10 cellular contexts compared by ENCODE assay signal in the genomic region with DNA sequence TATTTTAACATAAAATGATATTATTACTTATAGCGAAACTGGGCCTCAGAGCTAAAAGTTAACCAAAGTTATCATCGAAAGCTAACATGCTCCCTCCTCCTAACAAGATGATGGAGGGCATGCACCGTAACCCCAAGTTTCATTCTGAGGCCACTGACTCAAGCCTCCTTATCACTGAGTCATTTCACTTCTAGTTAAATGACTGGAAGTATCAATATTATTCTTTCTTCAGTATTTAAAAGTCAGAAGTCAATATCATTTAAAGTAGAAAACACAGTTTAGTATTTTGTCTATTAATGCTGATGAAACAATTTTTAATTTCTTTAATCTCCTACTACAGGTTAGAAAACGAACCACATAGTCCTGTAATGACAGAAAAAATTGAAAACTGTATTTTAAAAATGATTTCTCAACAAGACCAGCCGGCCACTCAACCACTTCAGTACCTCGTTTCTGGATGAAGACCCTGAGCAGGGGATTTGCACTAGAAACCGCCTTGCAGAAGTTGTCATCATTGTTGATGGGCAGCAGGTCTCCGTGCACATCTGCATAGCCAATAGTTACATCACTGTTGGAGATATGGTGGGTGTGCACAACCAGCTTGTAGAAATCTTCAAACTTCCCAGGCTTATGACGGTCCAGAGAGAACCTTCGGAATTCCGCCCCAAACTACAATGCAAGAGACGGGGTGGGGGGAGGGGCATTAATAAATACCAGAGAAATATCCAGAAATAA. TPM values are rescaled to one million over a fixed set of nuclear protein-coding genes. Genes with fewer than 3 reads are reported as not detected.
DNase-seq lines count a peak whose midpoint lies in the region; ATAC-seq, FAIRE-seq and TF ChIP-seq lines count a peak whose summit lies in the region.
"Had no signal": no experiment of that assay in that cellular context is flagged by ENCODE, and none has a peak within 500 bp of the region (broad histone marks: within the 10 kb centered on the region; RNA-seq: fewer than 3 reads in every experiment).

No MANE protein-coding gene starts in this region.

- no peak overlapping the region for H4K8ac ChIP-seq in neuronal stem cell (ENCODE audit: low read depth, low read length)

- no peak overlapping the region for H2BK5ac ChIP-seq in neuronal stem cell (ENCODE audit: low read length)

- H2BK12ac ChIP-seq in neuronal stem cell (ENCODE audit: low read length) = no peak overlapping the region

- intact Hi-C loops in gastrocnemius medialis (cut with DNase I; ENCODE audit: low total_unique reads) = no loop called here

- H3K4me3 ChIP-seq in gastrocnemius medialis (no peak overlapping the region), neuronal stem cell (ENCODE audit: low read length in 2 of 2) (no peak overlapping the region), WERI-Rb-1 (ENCODE audit: low read depth, low read length) (no peak overlapping the region)

- in situ Hi-C loops in gastrocnemius medialis (cut with MboI; ENCODE audit: low sequenced_read_pairs in 4 of 4) = no loop called here

- no peak overlapping the region for H3K14ac ChIP-seq in neuronal stem cell (ENCODE audit: low read length)

- H3K4me1 ChIP-seq in gastrocnemius medialis = peaks cover 0 to 3% of the 10 kb centered on the region in 2 donors
- H3K4me1 ChIP-seq in neuronal stem cell (ENCODE audit: control insufficient read depth in 2 of 2, insufficient read depth in 1 of 2, low read depth in 1 of 2, low read length in 2 of 2) = peaks cover under 1 to 8% of the 10 kb centered on the region in 2 donors

- no peak overlapping the region for H3K27ac ChIP-seq in gastrocnemius medialis
- no peak overlapping the region for H3K27ac ChIP-seq in neuronal stem cell (replicated peaks; ENCODE audit: low read length)
- H3K27ac ChIP-seq in WERI-Rb-1 = no peak overlapping the region

- H4K91ac ChIP-seq in neuronal stem cell (ENCODE audit: low read depth, low read length, poor library complexity) = no peak overlapping the region

- H2AFZ ChIP-seq in neuronal stem cell (ENCODE audit: low read length) = no peak overlapping the region

- H3K36me3 ChIP-seq in gastrocnemius medialis (no peaks in the 10 kb centered on the region), neuronal stem cell (replicated peaks in 1 of 2; ENCODE audit: control insufficient read depth in 2 of 2, insufficient read depth in 2 of 2, low read length in 2 of 2) (peaks cover 0 to 22% of the 10 kb centered on the region in 2 donors), WERI-Rb-1 (peaks cover 3% of the 10 kb centered on the region)

- H3K79me1 ChIP-seq in neuronal stem cell (ENCODE audit: low read depth, low read length) = no peaks in the 10 kb centered on the region

- WGBS in neuronal stem cell (ENCODE audit: extremely low coverage in 2 of 2, insufficient read length in 2 of 2, insufficient replicate concordance in 1 of 2), 2 donors = no CpG with 5 or more reads among the region's 12 CpGs

- H3K9ac ChIP-seq in neuronal stem cell (ENCODE audit: low read depth, low read length, poor library complexity) = no peak overlapping the region

- DNase-seq in GM12891 (ENCODE audit: insufficient read length, low spot score) = no peak
- no peak for DNase-seq in RCC 7860 (ENCODE audit: low spot score)
- no peak for DNase-seq in gastrocnemius medialis
- DNase-seq in neuronal stem cell (ENCODE audit: low spot score) = no peak
- DNase-seq in WERI-Rb-1 = no peak
- DNase-seq: foreskin fibroblast, NCI-H226 had no signal

- H2AK5ac ChIP-seq in neuronal stem cell (ENCODE audit: low read depth, low read length) = no peak overlapping the region

- H2BK15ac ChIP-seq in neuronal stem cell (ENCODE audit: low read length) = no peak overlapping the region

- ATAC-seq in GM19023 (IDR thresholded peaks at IDR 0.05; ENCODE audit: unreplicated experiment) (peak; percentile 82), HG02759 (IDR thresholded peaks at IDR 0.05; ENCODE audit: unreplicated experiment) (peak; percentile 83), HG03575 (IDR thresholded peaks at IDR 0.05; ENCODE audit: extremely low read depth, insufficient number of reproducible peaks, low FRiP score, unreplicated experiment) (peak; percentile 92), gastrocnemius medialis (no peak)

- no peaks in the 10 kb centered on the region for H3K9me3 ChIP-seq in gastrocnemius medialis
- H3K9me3 ChIP-seq in neuronal stem cell (replicated peaks in 1 of 2; ENCODE audit: control insufficient read depth in 2 of 2, insufficient read depth in 1 of 2, low read depth in 1 of 2, low read length in 2 of 2) = no peaks in the 10 kb centered on the region
- H3K9me3 ChIP-seq in WERI-Rb-1 (ENCODE audit: severe bottlenecking) = no peaks in the 10 kb centered on the region

- FAIRE-seq in GM12891 (lab: Jason Lieb, UNC) (peak; percentile 91), RCC 7860 (lab: Jason Lieb, UNC) (no peak)

- H3K23ac ChIP-seq in neuronal stem cell (ENCODE audit: low read depth, low read length, poor library complexity) = no peak overlapping the region

- TF ChIP-seq CTCF in gastrocnemius medialis (IDR thresholded peaks at IDR 0.05 in 4 of 5, conservative IDR thresholded peaks at IDR 0.05 in 1 of 5) = no peak
- TF ChIP-seq CTCF in WERI-Rb-1 (IDR thresholded peaks at IDR 0.05; ENCODE audit: low read depth, low read length) = no peak

- H3K27me3 ChIP-seq in gastrocnemius medialis (no peaks in the 10 kb centered on the region), neuronal stem cell (ENCODE audit: control insufficient read depth in 3 of 3, insufficient read depth in 3 of 3, low read depth in 1 of 3, low read length in 3 of 3) (no peaks in the 10 kb centered on the region), WERI-Rb-1 (ENCODE audit: insufficient read depth, low read depth, severe bottlenecking) (no peaks in the 10 kb centered on the region)

- H3K4ac ChIP-seq in neuronal stem cell (ENCODE audit: low read length) = no peak overlapping the region

- TF ChIP-seq POLR2A in GM12891 (IDR thresholded peaks at IDR 0.05; ENCODE audit: low read depth, low read length) (no peak), gastrocnemius medialis (IDR thresholded peaks at IDR 0.05) (no peak)

- no peak overlapping the region for H3K4me2 ChIP-seq in neuronal stem cell (ENCODE audit: insufficient read depth, low read length, poor library complexity, severe bottlenecking)

- no peak overlapping the region for H2BK120ac ChIP-seq in neuronal stem cell (ENCODE audit: low read depth, low read length)

- H3K18ac ChIP-seq in neuronal stem cell (ENCODE audit: low read length) = no peak overlapping the region

TF ChIP-seq in GM12891, 5 proteins besides CTCF, POLR2A, EP300 and RAD21:
- TF ChIP-seq TAF1 (IDR thresholded peaks at IDR 0.05; ENCODE audit: low read depth, low read length) = no peak
- no peak for TF ChIP-seq POLR2AphosphoS5 (IDR thresholded peaks at IDR 0.05; ENCODE audit: low read depth, low read length)
- peak; percentile 91 for TF ChIP-seq PAX5 (IDR thresholded peaks at IDR 0.05; ENCODE audit: insufficient read depth, low read length, severe bottlenecking)
- no peak for TF ChIP-seq SPI1 (IDR thresholded peaks at IDR 0.05; ENCODE audit: low read depth, low read length)
- peak; percentile 83 for TF ChIP-seq POU2F2 (IDR thresholded peaks at IDR 0.05; ENCODE audit: low read depth, low read length)

RNA-seq across cellular contexts. Expression of a gene that starts 44.9 kb away (rescaled TPM):
- polyA plus RNA-seq in GM12891 (2012; ENCODE audit: low read depth, missing spikeins) = 2.9 TPM
- total RNA-seq in gastrocnemius medialis = 1 to 10 TPM in 1 of 4 donors, under 1 TPM in 3; 0.39 to 9.2 (median 0.48) TPM
- 24.1 TPM for polyA plus RNA-seq in neuronal stem cell (2013, experiment 1 of 2)
- 23.1 TPM for polyA plus RNA-seq in neuronal stem cell (2013, experiment 2 of 2)

Comparison
In these comparisons a context has a peak if more than half of its experiments do, and no peak if none do; other contexts are left out.
1. ATAC-seq: peak in GM19023 (single experiment), HG02759 (single experiment) and HG03575 (single experiment); none in gastrocnemius medialis (0 of 2).